In genomic region chr13:79401259-79402071, GRCh38 we compare ENCODE assay signal across 8 cellular contexts. TPM values are rescaled to one million over a fixed set of nuclear protein-coding genes. Genes with fewer than 3 reads are reported as not detected.
DNase-seq lines count a peak whose midpoint lies in the region; ATAC-seq and TF ChIP-seq lines count a peak whose summit lies in the region.

No MANE protein-coding gene starts in this region.

- no peak for TF ChIP-seq POLR2A in vagina (IDR thresholded peaks at IDR 0.05)

- peak overlapping the region; percentile 23 for H3K4me3 Mint-ChIP-seq in activated CD8-positive, alpha-beta T cell treated with anti-CD3 and anti-CD28 coated beads for 36 hours
- no peak overlapping the region for H3K4me3 Mint-ChIP-seq in MCF 10A (ENCODE audit: unreplicated experiment)

- TF ChIP-seq CTCF in activated CD8-positive, alpha-beta T cell treated with anti-CD3 and anti-CD28 coated beads for 36 hours (IDR thresholded peaks at IDR 0.05): no peak
- TF ChIP-seq CTCF in vagina (IDR thresholded peaks at IDR 0.05) (no peak), MCF 10A (IDR thresholded peaks at IDR 0.05; ENCODE audit: unreplicated experiment) (no peak)

- peaks cover 1% of the 10 kb centered on the region for H3K9me3 Mint-ChIP-seq in activated CD8-positive, alpha-beta T cell treated with anti-CD3 and anti-CD28 coated beads for 36 hours
- no peaks in the 10 kb centered on the region for H3K9me3 Mint-ChIP-seq in MCF 10A (ENCODE audit: unreplicated experiment)

- no peaks in the 10 kb centered on the region for H3K27me3 ChIP-seq in vagina

- no TSS peak for BruUV-seq in MCF 10A (replicated peaks; lab: Mats Ljungman, UMichigan)

- intact Hi-C loops in activated CD8-positive, alpha-beta T cell treated with anti-CD3 and anti-CD28 coated beads for 36 hours (cut with micrococcal nuclease): loop anchor here (10.0 kb wide), 1 partner anchor 207 kb away; no protein-coding TSS in a partner anchor
- intact Hi-C loops in vagina (cut with DNase I) (no loop called here), MCF 10A (cut with micrococcal nuclease) (no loop called here)

- no peak overlapping the region for H3K4me3 ChIP-seq in vagina

- peaks cover 0 to 8% of the 10 kb centered on the region in 2 donors for H3K36me3 ChIP-seq in vagina

- no peaks in the 10 kb centered on the region for H3K27me3 Mint-ChIP-seq in activated CD8-positive, alpha-beta T cell treated with anti-CD3 and anti-CD28 coated beads for 36 hours
- H3K27me3 Mint-ChIP-seq in MCF 10A (ENCODE audit: insufficient read depth, unreplicated experiment): no peaks in the 10 kb centered on the region

- CTCF ChIA-PET in activated CD8-positive, alpha-beta T cell treated with anti-CD3 and anti-CD28 coated beads for 36 hours (lab: Charles Lee): interaction anchor here (1.1 to 6.7 kb wide), 2 partner anchors 9 to 23 kb away, joined by 4 to 46 read pairs; no protein-coding TSS in a partner anchor
- CTCF ChIA-PET in MCF 10A (lab: Yijun Ruan, JAX): interaction anchor here (0.6 to 1.2 kb wide), 4 partner anchors 121 to 1902 kb away, joined by 3 to 4 read pairs (median 3); no protein-coding TSS in a partner anchor

- H3K4me1 ChIP-seq in vagina: peaks cover 64% of the 10 kb centered on the region

- H3K9me3 ChIP-seq in vagina: no peaks in the 10 kb centered on the region

- POLR2A ChIA-PET in activated CD8-positive, alpha-beta T cell treated with anti-CD3 and anti-CD28 coated beads for 36 hours (lab: Charles Lee): interaction anchor here (0.9 kb wide), 1 partner anchor 83 kb away, joined by 3 read pairs; no protein-coding TSS in a partner anchor
- POLR2A ChIA-PET in MCF 10A (lab: Yijun Ruan, JAX): interaction anchor here (0.6 to 6.9 kb wide), 16 partner anchors 8 to 936 kb away, joined by 3 to 126 read pairs (median 4); partner anchors contain the start of gene NDFIP2

- ATAC-seq in GM19372 (IDR thresholded peaks at IDR 0.05; ENCODE audit: low read depth, unreplicated experiment) (peak; percentile 36), HG03175 (IDR thresholded peaks at IDR 0.05; ENCODE audit: unreplicated experiment) (peak; percentile 39)
- peak; percentile 15 for ATAC-seq in activated CD8-positive, alpha-beta T cell treated with anti-CD3 and anti-CD28 coated beads for 36 hours

- peaks cover 53% of the 10 kb centered on the region for H3K36me3 Mint-ChIP-seq in activated CD8-positive, alpha-beta T cell treated with anti-CD3 and anti-CD28 coated beads for 36 hours (ENCODE audit: low read depth)
- H3K36me3 Mint-ChIP-seq in MCF 10A (ENCODE audit: insufficient read depth, unreplicated experiment): peaks cover 51% of the 10 kb centered on the region

- H3K27ac ChIP-seq in vagina: no peak overlapping the region

- peaks cover 53% of the 10 kb centered on the region for H3K4me1 Mint-ChIP-seq in activated CD8-positive, alpha-beta T cell treated with anti-CD3 and anti-CD28 coated beads for 36 hours (ENCODE audit: low read depth)
- peaks cover 29% of the 10 kb centered on the region for H3K4me1 Mint-ChIP-seq in MCF 10A (ENCODE audit: insufficient read depth, unreplicated experiment)

- DNase-seq in CD1c-positive myeloid dendritic cell (ENCODE audit: extremely low spot score) (peak; percentile 34), vagina (ENCODE audit: extremely low spot score in 2 of 2) (no peak), MCF 10A (ENCODE audit: unreplicated experiment) (no peak), DMS114 treated with DMSO at 0.1 percent for 48 hours (lab: John Stamatoyannopoulos, UW; ENCODE audit: unreplicated experiment) (no peak)
- DNase-seq in activated CD8-positive, alpha-beta T cell treated with anti-CD3 and anti-CD28 coated beads for 36 hours: no peak
- DNase-seq in stimulated activated CD4-positive, alpha-beta T cell treated with anti-CD3 and anti-CD28 coated beads, Interleukin-4, amount 100 ng/mL, for 4 hours: no peak

- peak overlapping the region; percentile 91 for H3K27ac Mint-ChIP-seq in activated CD8-positive, alpha-beta T cell treated with anti-CD3 and anti-CD28 coated beads for 36 hours
- no peak overlapping the region for H3K27ac Mint-ChIP-seq in MCF 10A (ENCODE audit: low read depth, unreplicated experiment)

RNA-seq across cellular contexts. Expression of gene RBM26, which starts 4.6 kb away (rescaled TPM):
- total RNA-seq in activated CD8-positive, alpha-beta T cell treated with anti-CD3 and anti-CD28 coated beads for 36 hours: 10 to 100 TPM; 57.6 to 61.1 TPM
- total RNA-seq in vagina (29.0 TPM), MCF 10A (2022) (60.5 and 72.6 TPM in 2 replicates)
